ENCODE assay signal across 8 cellular contexts in the genomic region with DNA sequence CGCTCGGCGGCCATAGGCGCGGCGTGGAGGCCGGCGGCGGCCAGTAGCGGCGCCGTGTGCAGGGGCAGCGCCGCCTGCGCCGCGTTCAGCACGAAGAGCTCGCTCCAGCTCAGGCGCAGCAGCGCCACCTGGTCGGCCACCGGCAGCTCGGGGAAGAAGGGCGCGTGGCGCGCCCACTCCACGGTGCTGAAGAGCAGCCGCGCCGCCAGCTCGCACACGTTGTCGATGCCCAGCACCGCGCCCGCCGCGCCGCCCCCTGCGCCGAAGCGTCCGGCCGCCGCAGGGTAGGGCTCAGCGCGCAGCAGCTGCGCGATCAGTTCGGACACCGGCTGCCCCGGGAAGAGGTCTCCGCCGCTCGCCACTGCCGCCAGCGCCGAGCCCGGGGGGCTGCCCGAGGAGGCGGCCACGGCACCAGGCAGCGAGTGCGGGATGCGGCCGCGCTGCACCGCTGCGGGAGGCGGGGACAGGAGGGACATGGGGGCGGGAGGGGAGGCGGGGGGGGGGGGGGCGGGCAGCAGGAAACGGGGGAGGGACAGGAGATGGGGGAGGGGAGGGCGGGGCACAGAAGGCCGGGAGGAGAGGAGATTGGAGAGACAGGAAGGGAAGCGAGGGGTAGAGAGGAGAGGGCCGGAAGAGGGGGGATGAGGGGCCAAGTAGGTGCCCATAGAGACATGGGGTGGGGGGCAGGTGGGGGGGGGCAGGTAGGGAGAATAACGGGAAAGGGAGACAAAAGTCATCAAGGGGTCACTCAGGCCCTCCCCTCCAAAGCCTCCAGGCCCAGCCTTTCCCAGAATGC.
DNase-seq lines count a peak whose midpoint lies in the region; ATAC-seq and TF ChIP-seq lines count a peak whose summit lies in the region.

No MANE protein-coding gene starts in this region.

- TF ChIP-seq CTCF in foreskin fibroblast (IDR thresholded peaks at IDR 0.05; ENCODE audit: low read depth, low read length) (peak; percentile 31), neutrophil (IDR thresholded peaks at IDR 0.05) (peak; percentile 68)

- DNase-seq in NCI-H1694 treated with DMSO at 0.1 percent for 48 hours (lab: John Stamatoyannopoulos, UW) (peak; percentile 6), NCI-H1694 (lab: John Stamatoyannopoulos, UW) (no peak), RKO (ENCODE audit: low spot score) (peak; percentile 75), activated gamma-delta T cell (lab: John Stamatoyannopoulos, UW) (peak; percentile 51), foreskin fibroblast (peak; percentile 81 to 92), superior temporal gyrus (ENCODE audit: extremely low spot score) (peak; percentile 75)

- peaks cover 11 to 16% of the 10 kb centered on the region in 2 experiments for H3K4me1 ChIP-seq in neutrophil (ENCODE audit: control insufficient read depth in 1 of 2, insufficient read depth in 1 of 2, low read depth in 1 of 2, low read length in 1 of 2)

- H3K27ac ChIP-seq in neutrophil = peak overlapping the region; percentile 58

- H3K9me3 ChIP-seq in neutrophil = no peaks in the 10 kb centered on the region

- no peaks in the 10 kb centered on the region for H3K36me3 ChIP-seq in neutrophil

- peak; percentile 50 for ATAC-seq in HG03469 (IDR thresholded peaks at IDR 0.05; ENCODE audit: unreplicated experiment)

- H3K4me3 ChIP-seq in foreskin fibroblast (ENCODE audit: low read depth in 1 of 2, low read length in 2 of 2) (peak overlapping the region; percentile 34 to 53), neutrophil (ENCODE audit: low read depth in 1 of 2, low read length in 1 of 2) (peak overlapping the region; percentile 65 to 71)

- no peaks in the 10 kb centered on the region for H3K27me3 ChIP-seq in neutrophil
